8 cellular contexts compared by ENCODE assay signal in the genomic region with DNA sequence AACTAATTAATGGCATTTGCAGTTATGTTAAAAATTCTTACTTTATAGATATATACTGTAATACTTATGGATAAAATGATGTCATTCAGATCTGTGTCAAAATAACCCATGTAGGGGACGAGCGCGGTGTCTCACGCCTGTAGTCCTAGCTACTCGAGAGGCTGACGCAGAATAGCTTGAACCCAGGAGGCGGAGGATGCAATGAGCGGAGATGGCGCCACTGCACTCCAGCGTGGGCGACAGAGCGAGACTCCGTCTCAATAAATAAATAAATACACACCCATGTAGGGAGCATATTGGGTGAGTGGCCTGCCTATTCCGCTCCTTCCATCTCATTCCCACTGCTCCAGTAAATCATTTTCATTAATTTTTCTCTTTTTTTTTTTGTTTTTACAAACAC. TPM values are rescaled to one million over a fixed set of nuclear protein-coding genes. Genes with fewer than 3 reads are reported as not detected.
A peak's percentile ranks its signal among the peaks of the same experiment; 100 is the strongest.
DNase-seq lines count a peak whose midpoint lies in the region; ATAC-seq, FAIRE-seq and TF ChIP-seq lines count a peak whose summit lies in the region.

No MANE protein-coding gene starts in this region.

- peak overlapping the region; percentile 96 for H3K4me2 ChIP-seq in K562 (ENCODE audit: insufficient read depth, low read length)

- TF ChIP-seq RAD21 in K562 (CRISPR knock-in tag; conservative IDR thresholded peaks at IDR 0.05 in 1 of 2, IDR thresholded peaks at IDR 0.05 in 1 of 2), result no peak
- no peak for TF ChIP-seq RAD21 in liver (IDR thresholded peaks at IDR 0.05)

- ATAC-seq in K562 (peak; percentile 65), GM21447 (IDR thresholded peaks at IDR 0.05; ENCODE audit: unreplicated experiment) (no peak), HG03039 (IDR thresholded peaks at IDR 0.05; ENCODE audit: unreplicated experiment) (no peak)

- H3K27ac ChIP-seq in A673 (ENCODE audit: low read depth, low read length, poor library complexity, severe bottlenecking) (peak overlapping the region; percentile 69), K562 (ENCODE audit: extremely low read depth, low read depth, low read length) (peak overlapping the region; percentile 91), liver (ENCODE audit: low read depth in 1 of 2, low read length in 2 of 2) (no peak overlapping the region), tibial nerve (peak overlapping the region in 2 of 4 donors; percentile 87 to 90)

- H3K9me3 ChIP-seq in A673 (ENCODE audit: low read depth, low read length, poor library complexity, severe bottlenecking) (no peaks in the 10 kb centered on the region), K562 (replicated peaks; ENCODE audit: control insufficient read depth, insufficient read depth, low read depth, low read length) (no peaks in the 10 kb centered on the region), liver (ENCODE audit: control insufficient read depth in 4 of 4, low read length in 3 of 4) (no peaks in the 10 kb centered on the region), tibial nerve (no peaks in the 10 kb centered on the region)

- POLR2A ChIA-PET in A673 (lab: Charles Lee; ENCODE audit: low non-redundant PET), result no interaction called here
- POLR2A ChIA-PET in K562 (lab: Yijun Ruan, JAX), result interaction anchor here (1.5 to 2.0 kb wide), 2 partner anchors 8 to 14 kb away, joined by 4 to 11 read pairs; no protein-coding TSS in a partner anchor

- intact Hi-C loops in A673 (cut with micrococcal nuclease; ENCODE audit: unreplicated experiment), result no loop called here
- intact Hi-C loops in K562 (cut with micrococcal nuclease), result no loop called here

- in situ Hi-C loops in K562 (cut with MboI), result no loop called here

- DNase-seq in A673 (ENCODE audit: low spot score), result no peak
- no peak for DNase-seq in LNCaP clone FGC (ENCODE audit: low read depth)
- peak in 1 of 4 experiments; percentile 45 for DNase-seq in K562 (ENCODE audit: extremely low read depth in 1 of 4, low spot score in 3 of 4)
- no peak for DNase-seq in tibial nerve (ENCODE audit: low spot score in 2 of 2)
- no peak for DNase-seq in NCI-H510A treated with DMSO at 0.1 percent for 48 hours (lab: John Stamatoyannopoulos, UW)

- H3K4me3 ChIP-seq in A673 (ENCODE audit: low read depth, low read length, poor library complexity, severe bottlenecking) (peak overlapping the region; percentile 68), LNCaP clone FGC (ENCODE audit: low read depth, low read length) (peak overlapping the region; percentile 74), K562 (peak overlapping the region; percentile 65), liver (ENCODE audit: low read depth in 1 of 3, low read length in 3 of 3) (peak overlapping the region; percentile 62 to 88 (median 68)), tibial nerve (peak overlapping the region; percentile 43 to 62 (median 52))

- no peaks in the 10 kb centered on the region for H3K9me1 ChIP-seq in K562 (ENCODE audit: control insufficient read depth, insufficient read depth, low read length)

- CTCF ChIA-PET in A673 (lab: Charles Lee) (no interaction called here), K562 (lab: Yijun Ruan, JAX; ENCODE audit: low intra/inter-chr PET ratio) (no interaction called here)

- H3K36me3 ChIP-seq in A673 (ENCODE audit: insufficient read depth, low read length, poor library complexity, severe bottlenecking), result peaks cover 32% of the 10 kb centered on the region
- H3K36me3 ChIP-seq in K562 (ENCODE audit: control insufficient read depth, insufficient read depth, low read length), result peaks cover 45% of the 10 kb centered on the region
- peaks cover 4 to 23% (median 21%) of the 10 kb centered on the region in 4 donors for H3K36me3 ChIP-seq in liver (ENCODE audit: control insufficient read depth in 4 of 4, insufficient read depth in 3 of 4, low read depth in 1 of 4, low read length in 3 of 4)
- peaks cover 0 to 46% (median 7%) of the 10 kb centered on the region in 3 donors for H3K36me3 ChIP-seq in tibial nerve

- no peak overlapping the region for H2AFZ ChIP-seq in K562 (ENCODE audit: low read depth, low read length)

- H3K9ac ChIP-seq in K562 (ENCODE audit: insufficient read depth in 1 of 2, low read depth in 2 of 2, low read length in 2 of 2) (peak overlapping the region; percentile 94 to 95), liver (ENCODE audit: low read depth in 1 of 2, low read length in 2 of 2) (no peak overlapping the region)

- TF ChIP-seq EP300 in K562 (IDR thresholded peaks at IDR 0.05; ENCODE audit: low read length) (no peak), tibial nerve (IDR thresholded peaks at IDR 0.05) (no peak)

- H4K20me1 ChIP-seq in K562 (replicated peaks; ENCODE audit: control insufficient read depth, insufficient read depth, low read length), result peaks cover 17% of the 10 kb centered on the region

- TF ChIP-seq CTCF in A673 (conservative IDR thresholded peaks at IDR 0.05; ENCODE audit: low read depth, low read length) (no peak), LNCaP clone FGC (IDR thresholded peaks at IDR 0.05; ENCODE audit: control insufficient read depth, extremely low read depth, insufficient read depth) (no peak), K562 (IDR thresholded peaks at IDR 0.05 in 2 of 3, conservative IDR thresholded peaks at IDR 0.05 in 1 of 3; ENCODE audit: insufficient read depth in 2 of 3, low read depth in 1 of 3, low read length in 3 of 3) (no peak), liver (IDR thresholded peaks at IDR 0.05; ENCODE audit: low read depth, low read length, missing input control) (no peak), tibial nerve (IDR thresholded peaks at IDR 0.05) (no peak)

- FAIRE-seq in K562 (lab: Jason Lieb, UNC), result no peak

- TF ChIP-seq POLR2A in K562 (conservative IDR thresholded peaks at IDR 0.05), result no peak
- no peak for TF ChIP-seq POLR2A in tibial nerve (IDR thresholded peaks at IDR 0.05)

- BruUV-seq in A673 (replicated peaks; lab: Mats Ljungman, UMichigan), result no TSS peak
- BruUV-seq in K562 (replicated peaks; lab: Mats Ljungman, UMichigan), result no TSS peak

- 4% methylated on average over 14 of the region's 14 CpGs for WGBS in K562 (ENCODE audit: insufficient coverage, low coverage, missing lambda C conversion rate)
- WGBS in liver, result 56% methylated on average over 14 of the region's 14 CpGs
- WGBS in tibial nerve, 2 donors, result 58 to 63% methylated on average over 14 of the region's 14 CpGs

- no peaks in the 10 kb centered on the region for H3K27me3 ChIP-seq in A673 (replicated peaks; ENCODE audit: insufficient read depth, low read depth, low read length, poor library complexity)
- no peaks in the 10 kb centered on the region for H3K27me3 ChIP-seq in K562 (ENCODE audit: control insufficient read depth in 2 of 2, insufficient read depth in 2 of 2, low read length in 2 of 2)
- no peaks in the 10 kb centered on the region for H3K27me3 ChIP-seq in liver (ENCODE audit: control insufficient read depth in 4 of 4, insufficient read depth in 4 of 4, low read length in 3 of 4)
- no peaks in the 10 kb centered on the region for H3K27me3 ChIP-seq in tibial nerve

- peaks cover 94% of the 10 kb centered on the region for H3K79me2 ChIP-seq in K562 (ENCODE audit: control insufficient read depth, insufficient read depth, low read length)

- H3K4me1 ChIP-seq in A673 (ENCODE audit: insufficient read depth, low read length, poor library complexity, severe bottlenecking) (no peaks in the 10 kb centered on the region), K562 (replicated peaks in 1 of 2; ENCODE audit: control insufficient read depth in 2 of 2, insufficient read depth in 2 of 2, low read length in 2 of 2) (peaks cover 0 to 9% of the 10 kb centered on the region in 2 experiments; a peak in 2 of 5 replicates), liver (ENCODE audit: control insufficient read depth in 4 of 4, insufficient read depth in 4 of 4, low read length in 3 of 4) (peaks cover 0 to 6% (median 2%) of the 10 kb centered on the region in 4 donors), tibial nerve (peaks cover 0 to 19% (median 0%) of the 10 kb centered on the region in 4 donors)

RNA-seq across cellular contexts. Expression of gene SNU13, which starts 7.1 kb away (rescaled TPM):
- total RNA-seq in A673 (2021), result 216 and 223 TPM in 2 replicates
- 64.9 and 85.4 TPM in 2 replicates for total RNA-seq in K562 (2011; cell fraction: chromatin; rRNA removed; ENCODE audit: low replicate concordance)
- total RNA-seq in K562 (2011; cell fraction: nucleolus; rRNA removed), result 65.5 and 66.1 TPM in 2 replicates
- total RNA-seq in K562 (2011; cell fraction: nucleoplasm; rRNA removed), result 94.7 and 101 TPM in 2 replicates
- total RNA-seq in K562 (2014; rRNA removed), result 193 and 196 TPM in 2 replicates
- total RNA-seq in K562 (2014; rRNA removed; fragmentation: Illumina TruSeq; extraction: Trizol), result 147 and 185 TPM in 2 replicates
- total RNA-seq in K562 (2015; rRNA removed; fragmentation: Illumina TruSeq; extraction: Trizol), result 179 and 193 TPM in 2 replicates
- total RNA-seq in K562 (2021), result 279 and 283 TPM in 2 replicates
- 243 and 271 TPM in 2 replicates for polyA plus RNA-seq in K562 (2011; rRNA removed)
- 304 and 417 TPM in 2 replicates for polyA plus RNA-seq in K562 (2011; cell fraction: cytosol; rRNA removed)
- polyA plus RNA-seq in K562 (2011; cell fraction: nucleus; rRNA removed), result 108 and 115 TPM in 2 replicates
- polyA plus RNA-seq in K562 (2012), result 157 and 244 TPM in 2 replicates
- polyA plus RNA-seq in K562 (2014; fragmentation: Illumina TruSeq; extraction: Trizol), result 294 and 334 TPM in 2 replicates
- 100 to 1,000 TPM; 884 to 981 TPM for polyA plus RNA-seq in K562 (2014; fragmentation: Nextera tagmentation; extraction: Ambion mirVana)
- polyA plus RNA-seq in K562 (2014; rRNA removed), result 286 and 317 TPM in 2 replicates
- polyA minus RNA-seq in K562 (2011; rRNA and poly(A)+ RNA removed), result 136 and 166 TPM in 2 replicates
- 93.1 and 107 TPM in 2 replicates for polyA minus RNA-seq in K562 (2011; cell fraction: cytosol; rRNA and poly(A)+ RNA removed)
- polyA minus RNA-seq in K562 (2011; cell fraction: nucleus; rRNA and poly(A)+ RNA removed), result 23.7 and 30.3 TPM in 2 replicates
- total RNA-seq in liver, result 10 to 100 TPM; 22.3 to 35.3 TPM
- 100 to 1,000 TPM in 1 of 2 donors, 10 to 100 TPM in 1; 52.6 to 104 TPM for polyA plus RNA-seq in liver
- total RNA-seq in tibial nerve, result 100 to 1,000 TPM in 1 of 4 donors, 10 to 100 TPM in 3; 66.3 to 104 (median 90.6) TPM

RNA-seq across cellular contexts. Expression of gene MEI1, which starts 17.7 kb away (rescaled TPM):
- total RNA-seq in A673 (2021) (0.09 and 0.24 TPM in 2 replicates), K562 (2014; rRNA removed) (0.18 TPM in 1 of 2 replicates, not detected in the other), K562 (2014; rRNA removed; fragmentation: Illumina TruSeq; extraction: Trizol) (not detected in 2 replicates), K562 (2015; rRNA removed; fragmentation: Illumina TruSeq; extraction: Trizol) (0.75 TPM in 1 of 2 replicates, not detected in the other), K562 (2021) (0.31 and 0.47 TPM in 2 replicates), liver (1 to 10 TPM in 1 of 2 donors, under 1 TPM in 1; 0.33 to 1.0 TPM), tibial nerve (1 to 10 TPM in 1 of 4 donors, under 1 TPM in 2, not detected in 1; under 0.01 to 1.8 (median 0.44) TPM)
- total RNA-seq in K562 (2011; cell fraction: chromatin; rRNA removed; ENCODE audit: low replicate concordance), result 0.48 TPM in 1 of 2 replicates, not detected in the other
- total RNA-seq in K562 (2011; cell fraction: nucleolus; rRNA removed), result 0.39 TPM in 1 of 2 replicates, not detected in the other
- total RNA-seq in K562 (2011; cell fraction: nucleoplasm; rRNA removed), result 1.6 TPM in 1 of 2 replicates, not detected in the other
- polyA plus RNA-seq in K562 (2011; rRNA removed) (0.33 and 0.61 TPM in 2 replicates), K562 (2014; fragmentation: Illumina TruSeq; extraction: Trizol) (0.16 and 0.17 TPM in 2 replicates), K562 (2014; fragmentation: Nextera tagmentation; extraction: Ambion mirVana) (under 1 TPM; 0.08 to 0.18 TPM), K562 (2014; rRNA removed) (0.15 and 0.68 TPM in 2 replicates), liver (1 to 10 TPM in 1 of 2 donors, under 1 TPM in 1; 0.43 to 1.3 TPM)
- 0.73 and 2.2 TPM in 2 replicates for polyA plus RNA-seq in K562 (2011; cell fraction: cytosol; rRNA removed)
- polyA plus RNA-seq in K562 (2011; cell fraction: nucleus; rRNA removed), result 0.81 and 1.1 TPM in 2 replicates
- 0.66 and 1.2 TPM in 2 replicates for polyA plus RNA-seq in K562 (2012)
- 0.25 and 0.27 TPM in 2 replicates for polyA minus RNA-seq in K562 (2011; rRNA and poly(A)+ RNA removed)
- not detected in 2 replicates for polyA minus RNA-seq in K562 (2011; cell fraction: cytosol; rRNA and poly(A)+ RNA removed)
- polyA minus RNA-seq in K562 (2011; cell fraction: nucleus; rRNA and poly(A)+ RNA removed), result 0.40 and 1.2 TPM in 2 replicates

Comparison
In these comparisons a context has a peak if more than half of its experiments do, and no peak if none do; other contexts are left out.
1. H3K27ac ChIP-seq: peak in A673 (single experiment) and K562 (single experiment); none in liver (0 of 2).
2. H3K9ac ChIP-seq: peak in K562 (2 of 2); none in liver (0 of 2).
3. Peak in every context shown above with its lines, with median percentiles within 50 percentile points of each other: H3K4me3 ChIP-seq.